In genomic region chr7:159027091-159027802, GRCh38 we compare ENCODE assay signal across 13 cellular contexts.
DNase-seq lines count a peak whose midpoint lies in the region; ATAC-seq and TF ChIP-seq lines count a peak whose summit lies in the region.
"Had no signal": no experiment of that assay in that cellular context is flagged by ENCODE, and none has a peak within 500 bp of the region (broad histone marks: within the 10 kb centered on the region; RNA-seq: fewer than 3 reads in every experiment).

No MANE protein-coding gene starts in this region.

- H3K36me3 Mint-ChIP-seq in activated naive CD4-positive, alpha-beta T cell treated with anti-CD3 and anti-CD28 coated beads for 36 hours (ENCODE audit: low read depth) = no peaks in the 10 kb centered on the region

- H3K9me3 Mint-ChIP-seq in activated naive CD4-positive, alpha-beta T cell treated with anti-CD3 and anti-CD28 coated beads for 36 hours = no peaks in the 10 kb centered on the region

- WGBS in sigmoid colon, 2 donors = 45 to 71% methylated on average over 22 of the region's 22 CpGs

- TF ChIP-seq CTCF in fibroblast of mammary gland (conservative IDR thresholded peaks at IDR 0.05; ENCODE audit: control insufficient read depth, insufficient read depth, low read depth, low read length) (no peak), sigmoid colon (IDR thresholded peaks at IDR 0.05) (no peak)

- intact Hi-C loops in activated naive CD4-positive, alpha-beta T cell treated with anti-CD3 and anti-CD28 coated beads for 36 hours (cut with micrococcal nuclease) = no loop called here
- intact Hi-C loops in sigmoid colon (cut with DNase I) = no loop called here

- H3K9me3 ChIP-seq in sigmoid colon = no peaks in the 10 kb centered on the region
- H3K9me3 ChIP-seq: BE2C had no signal

- TF ChIP-seq POLR2A in sigmoid colon (IDR thresholded peaks at IDR 0.05) = no peak

- CTCF ChIA-PET in activated naive CD4-positive, alpha-beta T cell treated with anti-CD3 and anti-CD28 coated beads for 36 hours (lab: Charles Lee) = no interaction called here

- no peak overlapping the region for H3K27ac Mint-ChIP-seq in activated naive CD4-positive, alpha-beta T cell treated with anti-CD3 and anti-CD28 coated beads for 36 hours

- no peak for ATAC-seq in HG03095 (IDR thresholded peaks at IDR 0.05; ENCODE audit: unreplicated experiment)
- no peak for ATAC-seq in HG02870 (IDR thresholded peaks at IDR 0.05; ENCODE audit: unreplicated experiment)

- DNase-seq in activated naive CD4-positive, alpha-beta T cell treated with anti-CD3 and anti-CD28 coated beads for 36 hours = peak; percentile 3
- DNase-seq in activated naive CD4-positive, alpha-beta T cell treated with Interleukin-2 at 50 U/mL for 16 hours = no peak
- peak; percentile 49 for DNase-seq in NCI-H69 (lab: John Stamatoyannopoulos, UW)
- peak; percentile 1 for DNase-seq in fibroblast of mammary gland (ENCODE audit: low read depth)
- DNase-seq in sigmoid colon = peak; percentile 63
- DNase-seq in COLO668 (lab: John Stamatoyannopoulos, UW; ENCODE audit: unreplicated experiment) = no peak
- DNase-seq: activated effector memory CD4-positive, alpha-beta T cell treated with Interleukin-2 at 50 U/mL for 16 hours; BE2C; cerebellar nuclear complex; foreskin melanocyte; NCI-H1930 had no signal

- peaks cover 21% of the 10 kb centered on the region for H3K27me3 Mint-ChIP-seq in activated naive CD4-positive, alpha-beta T cell treated with anti-CD3 and anti-CD28 coated beads for 36 hours (ENCODE audit: low read depth)

- H3K4me1 Mint-ChIP-seq in activated naive CD4-positive, alpha-beta T cell treated with anti-CD3 and anti-CD28 coated beads for 36 hours (ENCODE audit: low read depth) = peaks cover 15% of the 10 kb centered on the region

- H3K36me3 ChIP-seq in sigmoid colon = no peaks in the 10 kb centered on the region
- H3K36me3 ChIP-seq: BE2C had no signal

- no peak overlapping the region for H3K4me3 Mint-ChIP-seq in activated naive CD4-positive, alpha-beta T cell treated with anti-CD3 and anti-CD28 coated beads for 36 hours

- no peak overlapping the region for H3K4me3 ChIP-seq in fibroblast of mammary gland (ENCODE audit: control insufficient read depth, low read depth, low read length)
- no peak overlapping the region for H3K4me3 ChIP-seq in sigmoid colon

- no peak for TF ChIP-seq EP300 in sigmoid colon (IDR thresholded peaks at IDR 0.05)

- H3K4me1 ChIP-seq in sigmoid colon = peaks cover 0 to 20% (median 10%) of the 10 kb centered on the region in 4 donors
- H3K4me1 ChIP-seq: BE2C had no signal

- H3K27me3 ChIP-seq in sigmoid colon = no peaks in the 10 kb centered on the region
- H3K27me3 ChIP-seq: BE2C had no signal

- no peak overlapping the region for H3K27ac ChIP-seq in sigmoid colon

Comparison
In these comparisons a context has a peak if more than half of its experiments do, and no peak if none do; other contexts are left out.
1. DNase-seq: peak in activated naive CD4-positive, alpha-beta T cell treated with anti-CD3 and anti-CD28 coated beads for 36 hours (single experiment), NCI-H69 (single experiment), fibroblast of mammary gland (single experiment) and sigmoid colon (single experiment); none in activated naive CD4-positive, alpha-beta T cell treated with Interleukin-2 at 50 U/mL for 16 hours (single experiment) and COLO668 (single experiment).